ENCODE assay signal across 13 cellular contexts in the genomic region with DNA sequence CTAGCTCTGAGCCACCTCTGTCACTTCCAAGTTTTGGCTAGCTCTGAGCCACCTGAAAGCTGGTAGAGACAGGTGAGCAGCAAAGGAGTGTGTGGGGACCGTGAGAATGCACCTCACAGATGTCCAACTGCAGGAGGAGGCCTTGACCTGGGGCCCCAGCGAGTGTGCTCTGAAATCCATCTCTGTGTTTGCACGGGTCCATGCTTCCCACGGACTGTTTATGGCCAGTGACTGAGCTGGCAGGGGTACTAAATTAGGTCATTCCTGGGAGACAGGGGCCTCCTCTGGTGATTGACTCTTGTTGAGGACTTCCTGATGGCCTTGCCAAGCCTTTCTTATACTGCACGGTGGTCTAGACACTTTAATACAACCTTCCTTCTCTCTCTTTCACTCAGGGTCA.
"Had no signal": no experiment of that assay in that cellular context is flagged by ENCODE, and none has a peak within 500 bp of the region (broad histone marks: within the 10 kb centered on the region; RNA-seq: fewer than 3 reads in every experiment).

No MANE protein-coding gene starts in this region.

- H3K36me3 ChIP-seq: esophagus squamous epithelium, gastroesophageal sphincter, suprapubic skin, thyroid gland had no signal

- ATAC-seq: effector memory CD8-positive, alpha-beta T cell; gastroesophageal sphincter; naive thymus-derived CD8-positive, alpha-beta T cell; right cardiac atrium; stimulated activated effector memory CD8-positive, alpha-beta T cell treated with anti-CD3 and anti-CD28 coated beads, Interleukin-12 subunit alpha, Interleukin-12 subunit beta, amount 100 ng/mL, for 72 hours; stimulated activated naive CD8-positive, alpha-beta T cell treated with anti-CD3 and anti-CD28 coated beads, Interleukin-15, Interleukin-2, amounts not matched to agents 100 U/mL and 50 U/mL, for 24 hours had no signal

- H3K9me3 ChIP-seq: esophagus squamous epithelium, gastroesophageal sphincter, suprapubic skin, thyroid gland had no signal

- H3K27ac ChIP-seq: esophagus squamous epithelium, gastroesophageal sphincter, suprapubic skin, thyroid gland had no signal

- H3K4me3 ChIP-seq: esophagus squamous epithelium, gastroesophageal sphincter, suprapubic skin, thyroid gland had no signal

- H3K4me1 ChIP-seq: esophagus squamous epithelium, gastroesophageal sphincter, suprapubic skin, thyroid gland had no signal

- DNase-seq: effector memory CD8-positive, alpha-beta T cell; esophagus squamous epithelium; immature natural killer cell; naive thymus-derived CD8-positive, alpha-beta T cell; posterior cingulate gyrus; right cardiac atrium; stimulated activated CD4-positive, alpha-beta T cell treated with anti-CD3 and anti-CD28 coated beads, Interleukin-4, amount 100 ng/mL, for 1 hour; stimulated activated CD8-positive, alpha-beta memory T cell treated with anti-CD3 and anti-CD28 coated beads, Interleukin-4, amount 100 ng/mL, for 48 hours; stimulated activated naive CD8-positive, alpha-beta T cell treated with anti-CD3 and anti-CD28 coated beads, Interleukin-15, Interleukin-2, amounts not matched to agents 100 U/mL and 50 U/mL, for 24 hours; thyroid gland had no signal

- H3K27me3 ChIP-seq: esophagus squamous epithelium, gastroesophageal sphincter, suprapubic skin, thyroid gland had no signal
